Comparison of ENCODE assay signal across 9 cellular contexts in the genomic region with DNA sequence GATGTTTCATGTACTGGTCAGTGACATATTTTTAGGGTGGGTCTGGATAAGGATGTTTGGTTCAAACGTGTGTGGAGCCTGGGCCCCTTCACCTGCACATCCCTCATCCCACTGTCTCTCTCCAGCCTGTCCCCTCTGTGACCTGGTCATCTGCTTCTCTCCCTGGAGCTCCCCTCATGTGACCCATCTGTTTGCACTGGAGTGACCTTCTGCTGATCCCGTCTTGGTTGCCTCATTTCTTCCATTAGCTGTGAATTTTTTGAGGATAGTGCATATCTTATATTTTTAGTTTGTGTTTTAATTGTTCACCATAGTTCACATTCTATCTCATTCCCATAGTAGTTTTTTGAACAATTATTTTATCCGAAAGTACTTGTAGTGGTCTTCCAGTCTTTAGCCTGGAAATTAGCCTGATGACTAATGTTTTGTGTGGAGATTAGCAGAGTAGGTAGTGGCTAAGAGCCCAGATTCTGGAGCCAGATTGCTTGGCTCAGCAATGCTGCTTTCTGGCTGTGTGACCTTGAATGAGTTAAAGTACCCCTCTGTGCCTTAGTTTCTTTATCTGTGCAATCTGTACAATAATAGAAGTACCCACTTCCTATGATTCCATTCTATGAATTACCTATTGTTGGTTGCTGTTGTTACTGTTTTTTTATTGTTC.
DNase-seq lines count a peak whose midpoint lies in the region; ATAC-seq and TF ChIP-seq lines count a peak whose summit lies in the region.
"Had no signal": no experiment of that assay in that cellular context is flagged by ENCODE, and none has a peak within 500 bp of the region (broad histone marks: within the 10 kb centered on the region; RNA-seq: fewer than 3 reads in every experiment).

No MANE protein-coding gene starts in this region.

- no peak overlapping the region for H3K4me2 ChIP-seq in PC-3 (ENCODE audit: low read length)

- H3K27me3 ChIP-seq in PC-3 (ENCODE audit: low read length) = peaks cover 35% of the 10 kb centered on the region
- no peaks in the 10 kb centered on the region for H3K27me3 ChIP-seq in tibial artery

- H2AFZ ChIP-seq in PC-3 (ENCODE audit: low read length) = no peak overlapping the region

- no peak for ATAC-seq in PC-3
- peak; percentile 74 for ATAC-seq in left lobe of liver
- ATAC-seq in HG02852 (IDR thresholded peaks at IDR 0.05; ENCODE audit: unreplicated experiment) = no peak
- ATAC-seq in esophagus mucosa = no peak

- no peaks in the 10 kb centered on the region for H3K9me3 ChIP-seq in PC-3 (ENCODE audit: low read length)
- H3K9me3 ChIP-seq in tibial artery = no peaks in the 10 kb centered on the region

- H3F3A ChIP-seq in PC-3 (ENCODE audit: low read length, unreplicated experiment) = peaks cover 7% of the 10 kb centered on the region

- CTCF ChIA-PET in PC-3 (lab: Charles Lee) = no interaction called here

- POLR2A ChIA-PET in PC-3 (lab: Charles Lee; ENCODE audit: unreplicated experiment) = no interaction called here

- no peaks in the 10 kb centered on the region for H4K20me1 ChIP-seq in PC-3 (ENCODE audit: low read length)

- intact Hi-C loops in PC-3 (cut with micrococcal nuclease) (loop anchor here (2.0 to 10.0 kb wide), 2 partner anchors 259 to 647 kb away; no protein-coding TSS in a partner anchor), tibial artery (cut with DNase I; ENCODE audit: low total_unique reads) (no loop called here)

- H3K79me2 ChIP-seq in PC-3 (ENCODE audit: low read length) = no peaks in the 10 kb centered on the region

- 0 out of 2 replicates have a peak, but pooled peaks cover 5% of the 10 kb centered on the region for H3K9me2 ChIP-seq in PC-3 (replicated peaks; ENCODE audit: low read length)

- H3K27ac ChIP-seq in PC-3 (ENCODE audit: low read length) (no peak overlapping the region), tibial artery (peak overlapping the region; percentile 61 to 71)

- H3K9ac ChIP-seq in PC-3 (ENCODE audit: low read length) = no peak overlapping the region

- H3K4me1 ChIP-seq in PC-3 (ENCODE audit: insufficient read depth, low read length) (peaks cover 43% of the 10 kb centered on the region), tibial artery (peaks cover 0 to 87% (median 26%) of the 10 kb centered on the region in 4 donors)

- BruUV-seq in PC-3 (replicated peaks; lab: Mats Ljungman, UMichigan) = no TSS peak

- H3K4me3 ChIP-seq in PC-3 (ENCODE audit: low read length) (no peak overlapping the region), cardiac fibroblast (replicated peaks in 1 of 2; ENCODE audit: low read depth in 2 of 2, low read length in 2 of 2) (no peak overlapping the region), tibial artery (no peak overlapping the region)

- TF ChIP-seq CTCF in PC-3 (conservative IDR thresholded peaks at IDR 0.05; ENCODE audit: low read depth, low read length) = no peak
- TF ChIP-seq CTCF in cardiac fibroblast (IDR thresholded peaks at IDR 0.05; ENCODE audit: low read depth, low read length) = no peak
- no peak for TF ChIP-seq CTCF in tibial artery (IDR thresholded peaks at IDR 0.05)

- no peaks in the 10 kb centered on the region for H3K36me3 ChIP-seq in PC-3 (ENCODE audit: low read depth, low read length)
- H3K36me3 ChIP-seq in tibial artery = no peaks in the 10 kb centered on the region

- peak; percentile 84 for DNase-seq in PC-3
- DNase-seq in cardiac fibroblast (ENCODE audit: low read depth in 2 of 2) = peak; percentile 48 to 64
- DNase-seq in left lobe of liver (ENCODE audit: low spot score) = no peak
- no peak for DNase-seq in tibial artery
- DNase-seq in GM03348 (ENCODE audit: low spot score) = no peak
- DNase-seq: activated CD4-positive, alpha-beta T cell treated with anti-CD3 and anti-CD28 coated beads, Interleukin-2, amount 50 U/mL, for 48 hours; NCI-H510A had no signal

Comparison
In these comparisons a context has a peak if more than half of its experiments do, and no peak if none do; other contexts are left out.
1. DNase-seq: peak in PC-3 (single experiment) and cardiac fibroblast (2 of 2); none in left lobe of liver (single experiment), tibial artery (0 of 2) and GM03348 (single experiment).